In genomic region chr2:109613922-109614714, GRCh38 we compare ENCODE assay signal across 1 cellular context.
A peak's percentile ranks its signal among the peaks of the same experiment; 100 is the strongest.
TF ChIP-seq lines count a peak whose summit lies in the region.

TSS of gene SEPTIN10 (minus strand) at chr2:109613966. CDS start at chr2:109613827, 139 bp downstream.
TSS of gene SOWAHC (plus strand) at chr2:109614364. CDS start at chr2:109614490, 126 bp downstream.

TF ChIP-seq in IMR-90, 13 proteins besides CTCF, POLR2A, EP300 and RAD21 (continued from another document):
- TF ChIP-seq ELK1 (IDR thresholded peaks at IDR 0.05; ENCODE audit: borderline replicate concordance, low read depth, low read length), result 0 out of 2 replicates have a peak, but pooled peaks have one; percentile 40
TF ChIP-seq in IMR-90: peak in this region for 4.
